8 cellular contexts compared by ENCODE assay signal in genomic region chr20:32277361-32278198, GRCh38. TPM values are rescaled to one million over a fixed set of nuclear protein-coding genes. Genes with fewer than 3 reads are reported as not detected.
DNase-seq lines count a peak whose midpoint lies in the region; FAIRE-seq and TF ChIP-seq lines count a peak whose summit lies in the region.

KIF3B (plus strand) TSS chr20:32277651; CDS start chr20:32309778, 32,127 bp downstream.

- DNase-seq in H54 (ENCODE audit: insufficient read length, low spot score) (peak; percentile 94), MG63 (peak; percentile 92), SIG-M5 (lab: John Stamatoyannopoulos, UW) (peak; percentile 20), fibroblast of the conjunctiva (ENCODE audit: low read depth) (peak; percentile 81)
- DNase-seq in activated effector memory CD4-positive, alpha-beta T cell treated with anti-CD3 and anti-CD28 coated beads, Interleukin-2, amount 50 U/mL, for 16 hours = peak; percentile 96
- peak; percentile 89 for DNase-seq in stimulated activated naive CD4-positive, alpha-beta T cell treated with Interleukin-2 at 50 U/mL for 16 hours (lab: John Stamatoyannopoulos, UW)

- H3K27me3 Mint-ChIP-seq in nephron (ENCODE audit: low read depth) = no peaks in the 10 kb centered on the region

- peaks cover 17% of the 10 kb centered on the region for H3F3A ChIP-seq in DOHH2 (ENCODE audit: control insufficient read depth, insufficient read depth)

- TF ChIP-seq CTCF in DOHH2 (IDR thresholded peaks at IDR 0.05; ENCODE audit: low read depth, low read length, poor library complexity, severe bottlenecking) = no peak
- TF ChIP-seq CTCF in nephron (IDR thresholded peaks at IDR 0.05; ENCODE audit: unreplicated experiment in 3 of 3) = no peak

- H3K9me3 Mint-ChIP-seq in nephron = no peaks in the 10 kb centered on the region

- H3K4me3 ChIP-seq in DOHH2 (ENCODE audit: low read length) = peak within 1 kb of the TSS; percentile 88
- peak within 1 kb of the TSS; percentile 90 for H3K4me3 ChIP-seq in MG63

- H3K9me3 ChIP-seq in DOHH2 (ENCODE audit: control insufficient read depth, insufficient read depth, low read length) (peaks cover 5% of the 10 kb centered on the region; the same call in 1 of the 2 replicates), MG63 (no peaks in the 10 kb centered on the region)

- H3K4me2 ChIP-seq in DOHH2 (ENCODE audit: low read length) = peak within 1 kb of the TSS; percentile 72

- H3K36me3 ChIP-seq in DOHH2 (ENCODE audit: control insufficient read depth, low read length) (peaks cover 27% of the 10 kb centered on the region), MG63 (peaks cover 5% of the 10 kb centered on the region; the same call in 1 of the 2 replicates)

- H3K36me3 Mint-ChIP-seq in nephron (ENCODE audit: low read depth) = peaks cover 5% of the 10 kb centered on the region

- H4K20me1 ChIP-seq in DOHH2 (ENCODE audit: control insufficient read depth, insufficient read depth, low read depth, low read length) = no peaks in the 10 kb centered on the region

- H3K27ac Mint-ChIP-seq in nephron = peak within 1 kb of the TSS; percentile 30 to 79 (median 38)

- peaks cover 18% of the 10 kb centered on the region for H3K4me1 Mint-ChIP-seq in nephron

- peaks cover 47% of the 10 kb centered on the region for H3K79me2 ChIP-seq in DOHH2 (ENCODE audit: control insufficient read depth, low read length)

- no peak for FAIRE-seq in H54 (lab: Jason Lieb, UNC)

- 0 out of 2 replicates have a peak, but pooled peaks have one; percentile 17 for TF ChIP-seq POLR2A in H54 (IDR thresholded peaks at IDR 0.05; ENCODE audit: low read depth, low read length)

- H3K27ac ChIP-seq in DOHH2 (ENCODE audit: low read depth, low read length) = peak within 1 kb of the TSS; percentile 52

- H3K4me3 Mint-ChIP-seq in nephron = peak within 1 kb of the TSS; percentile 87 to 91 (median 91)

- H3K4me1 ChIP-seq in DOHH2 (ENCODE audit: control insufficient read depth, low read length) = peaks cover 82% of the 10 kb centered on the region

- H3K27me3 ChIP-seq in DOHH2 (ENCODE audit: control insufficient read depth, low read length) (no peaks in the 10 kb centered on the region), MG63 (no peaks in the 10 kb centered on the region)

- H3K9me2 ChIP-seq in DOHH2 (replicated peaks; ENCODE audit: control insufficient read depth, low read length) = no peaks in the 10 kb centered on the region

RNA-seq across cellular contexts. Expression of gene KIF3B, which starts in this region (rescaled TPM):
- total RNA-seq in MG63 (2014; rRNA removed; shearing (Covaris generic); ENCODE audit: low replicate concordance) = 6.8 and 7.0 TPM in 2 replicates

Comparison
In these comparisons a context has a peak if more than half of its experiments do, and no peak if none do; other contexts are left out.
1. Peak in every context shown above with its lines: DNase-seq, H3K4me3 ChIP-seq and H3K27ac ChIP-seq.
2. DNase-seq: peak in every context shown above with its lines; median percentile 96 in activated effector memory CD4-positive, alpha-beta T cell treated with anti-CD3 and anti-CD28 coated beads, Interleukin-2, amount 50 U/mL, for 16 hours; 94 in H54; 92 in MG63; 89 in stimulated activated naive CD4-positive, alpha-beta T cell treated with Interleukin-2 at 50 U/mL for 16 hours; 81 in fibroblast of the conjunctiva; 20 in SIG-M5.